ENCODE assay signal across 8 cellular contexts in genomic region chr7:84803979-84804378, GRCh38.
"Had no signal": no experiment of that assay in that cellular context is flagged by ENCODE, and none has a peak within 500 bp of the region (broad histone marks: within the 10 kb centered on the region; RNA-seq: fewer than 3 reads in every experiment).

No MANE protein-coding gene starts in this region.

- H3K4me3 ChIP-seq: GM23248 had no signal

- H3K36me3 Mint-ChIP-seq: IgD-negative memory B cell had no signal

- H3K4me1 Mint-ChIP-seq: IgD-negative memory B cell had no signal

- H3K27ac ChIP-seq: GM23248, HL-60 had no signal

- H3K27me3 Mint-ChIP-seq: IgD-negative memory B cell had no signal

- H2AFZ ChIP-seq: GM23248 had no signal

- H3K4me3 Mint-ChIP-seq: H9, HFFc6, IgD-negative memory B cell had no signal

- ATAC-seq: HepG2 had no signal

- H3K9me3 Mint-ChIP-seq: H9, HFFc6 had no signal

- DNase-seq: GM23248, H9, HCEC 1CT, HFFc6, KBM-7 had no signal

- H3K27ac Mint-ChIP-seq: HFFc6, IgD-negative memory B cell had no signal
